Comparison of ENCODE assay signal across 15 cellular contexts in genomic region chr7:3429981-3430380, GRCh38.
DNase-seq lines count a peak whose midpoint lies in the region; ATAC-seq and TF ChIP-seq lines count a peak whose summit lies in the region.
"Had no signal": no experiment of that assay in that cellular context is flagged by ENCODE, and none has a peak within 500 bp of the region (broad histone marks: within the 10 kb centered on the region; RNA-seq: fewer than 3 reads in every experiment).

No MANE protein-coding gene starts in this region.

- H3K9me3 ChIP-seq in Panc1 (ENCODE audit: control insufficient read depth, insufficient read depth, low read depth, low read length) (no peaks in the 10 kb centered on the region), osteoblast (ENCODE audit: low read depth, low read length) (no peaks in the 10 kb centered on the region), vagina (no peaks in the 10 kb centered on the region)

- H3K4me2 ChIP-seq in osteoblast (ENCODE audit: insufficient read depth, low read length) = no peak overlapping the region
- H3K4me2 ChIP-seq: GM23338 had no signal

- H3K27me3 ChIP-seq in Panc1 (ENCODE audit: control insufficient read depth, insufficient read depth, low read length) (no peaks in the 10 kb centered on the region), foreskin keratinocyte (no peaks in the 10 kb centered on the region), osteoblast (ENCODE audit: insufficient read depth, low read length) (no peaks in the 10 kb centered on the region), vagina (no peaks in the 10 kb centered on the region)

- no peaks in the 10 kb centered on the region for H3K79me2 ChIP-seq in osteoblast (ENCODE audit: insufficient read depth, low read length)

- in situ Hi-C loops in Panc1 (cut with HindIII; ENCODE audit: low pct_unique_long_range_greater_than_20kb, low sequenced_read_pairs) = no loop called here

- POLR2A ChIA-PET in Panc1 (lab: Charles Lee) = interaction anchor here (0.7 kb wide), 1 partner anchor 27 kb away, joined by 3 read pairs; no protein-coding TSS in a partner anchor

- DNase-seq in Panc1 (ENCODE audit: low read depth, low spot score) (no peak), foreskin keratinocyte (peak; percentile 31 to 67), osteoblast (ENCODE audit: insufficient read length, low spot score, missing footprints) (peak; percentile 9), activated T-cell treated with anti-CD3 and anti-CD28 coated beads for 4 hours (no peak), vagina (ENCODE audit: extremely low spot score in 2 of 2) (no peak)
- no peak for DNase-seq in stimulated activated CD4-positive, alpha-beta T cell treated with anti-CD3 and anti-CD28 coated beads, Interleukin-1b, Interleukin-23, amount 100 ng/mL, for 48 hours
- DNase-seq: C1 segment of cervical spinal cord; CD4-positive, alpha-beta memory T cell; DMS 273 treated with DMSO at 0.1 percent for 48 hours; DMS79; EL; GDM1 had no signal

- H4K20me1 ChIP-seq in osteoblast (ENCODE audit: insufficient read depth, low read length) = no peaks in the 10 kb centered on the region

- CTCF ChIA-PET in Panc1 (lab: Charles Lee) = interaction anchor here (0.6 kb wide), 1 partner anchor 960 kb away, joined by 3 read pairs; no protein-coding TSS in a partner anchor

- H3K4me3 ChIP-seq in Panc1 (ENCODE audit: low read depth in 2 of 2, low read length in 2 of 2) (no peak overlapping the region), osteoblast (ENCODE audit: insufficient read depth, low read length) (no peak overlapping the region), vagina (no peak overlapping the region)
- H3K4me3 ChIP-seq: GM12878, GM23338 had no signal

- TF ChIP-seq CTCF in Panc1 (IDR thresholded peaks at IDR 0.05) = no peak
- TF ChIP-seq CTCF in foreskin keratinocyte (conservative IDR thresholded peaks at IDR 0.05) = no peak
- no peak for TF ChIP-seq CTCF in osteoblast (IDR thresholded peaks at IDR 0.05; ENCODE audit: extremely low read depth, low read depth, low read length)
- TF ChIP-seq CTCF in vagina (IDR thresholded peaks at IDR 0.05) = no peak

- no peak overlapping the region for H2AFZ ChIP-seq in osteoblast (ENCODE audit: low read length)
- H2AFZ ChIP-seq: GM23338 had no signal

- H3K27ac ChIP-seq in Panc1 (ENCODE audit: low read length) (peak overlapping the region; percentile 60; the same call in 1 of the 2 replicates), foreskin keratinocyte (no peak overlapping the region), osteoblast (ENCODE audit: low read depth, low read length) (no peak overlapping the region), vagina (no peak overlapping the region)

- H3K36me3 ChIP-seq in Panc1 (ENCODE audit: control insufficient read depth, insufficient read depth, low read length) (no peaks in the 10 kb centered on the region), osteoblast (ENCODE audit: insufficient read depth, low read length) (no peaks in the 10 kb centered on the region), vagina (no peaks in the 10 kb centered on the region)

- ATAC-seq in Panc1 = peak; percentile 49; the same call in 1 of the 2 replicates
- peak; percentile 66 for ATAC-seq in foreskin keratinocyte
- ATAC-seq in HG03039 (IDR thresholded peaks at IDR 0.05; ENCODE audit: unreplicated experiment) = no peak
- ATAC-seq: GM12878 had no signal

- H3K4me1 ChIP-seq in Panc1 (ENCODE audit: control insufficient read depth, insufficient read depth, low read length) (peaks cover 46% of the 10 kb centered on the region), foreskin keratinocyte (peaks cover 20% of the 10 kb centered on the region), osteoblast (ENCODE audit: insufficient read depth, low read length) (no peaks in the 10 kb centered on the region), vagina (no peaks in the 10 kb centered on the region)

- TF ChIP-seq POLR2A in vagina (IDR thresholded peaks at IDR 0.05) = no peak

- BruUV-seq in Panc1 (replicated peaks; lab: Mats Ljungman, UMichigan) = no TSS peak

- intact Hi-C loops in Panc1 (cut with micrococcal nuclease; ENCODE audit: unreplicated experiment) (loop anchor here (10.0 kb wide), 1 partner anchor 125 kb away; the partner anchor contains the start of gene SDK1), vagina (cut with DNase I) (no loop called here)

Comparison
In these comparisons a context has a peak if more than half of its experiments do, and no peak if none do; other contexts are left out.
1. DNase-seq: peak in foreskin keratinocyte (2 of 2) and osteoblast (single experiment); none in Panc1 (single experiment), activated T-cell treated with anti-CD3 and anti-CD28 coated beads for 4 hours (single experiment), vagina (0 of 2) and stimulated activated CD4-positive, alpha-beta T cell treated with anti-CD3 and anti-CD28 coated beads, Interleukin-1b, Interleukin-23, amount 100 ng/mL, for 48 hours (single experiment).